16 cellular contexts compared by ENCODE assay signal in genomic region chr18:11673560-11673959, GRCh38. TPM values are rescaled to one million over a fixed set of nuclear protein-coding genes. Genes with fewer than 3 reads are reported as not detected.
A peak's percentile ranks its signal among the peaks of the same experiment; 100 is the strongest.
DNase-seq lines count a peak whose midpoint lies in the region; ATAC-seq, FAIRE-seq and TF ChIP-seq lines count a peak whose summit lies in the region.
"Had no signal": no experiment of that assay in that cellular context is flagged by ENCODE, and none has a peak within 500 bp of the region (broad histone marks: within the 10 kb centered on the region; RNA-seq: fewer than 3 reads in every experiment).

No MANE protein-coding gene starts in this region.

- no peaks in the 10 kb centered on the region for H3K79me1 ChIP-seq in H9 (ENCODE audit: insufficient read depth, low read depth, low read length, poor library complexity, severe bottlenecking)

- H3K27ac Mint-ChIP-seq in H9 (no peak overlapping the region), osteocyte (ENCODE audit: unreplicated experiment) (no peak overlapping the region)
- no peak overlapping the region for H3K27ac Mint-ChIP-seq in natural killer cell treated with Interleukin-12 subunit alpha and Interleukin-12 subunit beta and Interleukin-15 and Interleukin-18, amount 100 ng/mL, for 72 hours
- H3K27ac Mint-ChIP-seq: B cell; CD8-positive, alpha-beta T cell had no signal

- FAIRE-seq in bronchial epithelial cell (lab: Jason Lieb, UNC), result peak; percentile 96
- FAIRE-seq: H1 had no signal

- TF ChIP-seq CTCF in H9 (conservative IDR thresholded peaks at IDR 0.05) (no peak), bronchial epithelial cell (IDR thresholded peaks at IDR 0.05; ENCODE audit: insufficient read depth, low read length, severe bottlenecking) (no peak), osteocyte (IDR thresholded peaks at IDR 0.05) (no peak), foreskin fibroblast (IDR thresholded peaks at IDR 0.05; ENCODE audit: low read depth, low read length) (no peak)

- no peak overlapping the region for H3K4me2 ChIP-seq in H9 (ENCODE audit: insufficient read depth, insufficient read length, low read length)
- H3K4me2 ChIP-seq: BLaER1 treated with 17β-estradiol and CSF1 and Interleukin-3, amounts not matched to agents 10 nM and 100 nM had no signal

- no peaks in the 10 kb centered on the region for H3K27me3 ChIP-seq in H9 (ENCODE audit: insufficient read depth, low read length)
- no peaks in the 10 kb centered on the region for H3K27me3 ChIP-seq in bronchial epithelial cell (ENCODE audit: control insufficient read depth, insufficient read depth, low read length)
- H3K27me3 ChIP-seq: BLaER1 treated with 17β-estradiol and CSF1 and Interleukin-3, amounts not matched to agents 10 nM and 100 nM had no signal

- H3K9me3 ChIP-seq in H9 (ENCODE audit: control insufficient read depth, low read depth, low read length), result no peaks in the 10 kb centered on the region
- H3K9me3 ChIP-seq: BLaER1 treated with 17β-estradiol and CSF1 and Interleukin-3, amounts not matched to agents 10 nM and 100 nM; HAP-1 had no signal

- H3K9me3 Mint-ChIP-seq in H9 (no peaks in the 10 kb centered on the region), osteocyte (ENCODE audit: unreplicated experiment) (no peaks in the 10 kb centered on the region)
- H3K9me3 Mint-ChIP-seq in natural killer cell treated with Interleukin-12 subunit alpha and Interleukin-12 subunit beta and Interleukin-15 and Interleukin-18, amount 100 ng/mL, for 72 hours, result no peaks in the 10 kb centered on the region

- H3K4ac ChIP-seq in H9 (ENCODE audit: low read depth, low read length), result no peak overlapping the region

- no peak overlapping the region for H2BK12ac ChIP-seq in H9 (ENCODE audit: insufficient read length, low read depth, low read length)

- H2AFZ ChIP-seq in H9 (ENCODE audit: low read length), result no peak overlapping the region

- no peak overlapping the region for H3K14ac ChIP-seq in H9 (ENCODE audit: insufficient read depth, low read length)

- H3K56ac ChIP-seq in H9 (ENCODE audit: insufficient read length, low read depth, low read length), result no peak overlapping the region

- no peak overlapping the region for H3K23ac ChIP-seq in H9 (ENCODE audit: insufficient read length, low read depth, low read length)

- no peaks in the 10 kb centered on the region for H3K23me2 ChIP-seq in H9 (ENCODE audit: insufficient read length, low read depth, low read length, poor library complexity, severe bottlenecking)

- no peak overlapping the region for H3K27ac ChIP-seq in H9 (ENCODE audit: insufficient read length, low read depth, low read length)
- H3K27ac ChIP-seq: BLaER1 treated with 17β-estradiol and CSF1 and Interleukin-3, amounts not matched to agents 10 nM and 100 nM had no signal

- peaks cover 3% of the 10 kb centered on the region; the same call in 1 of the 2 replicates for H3K4me1 ChIP-seq in H9 (ENCODE audit: insufficient read depth, low read length)
- H3K4me1 ChIP-seq: HAP-1 had no signal

- H4K20me1 ChIP-seq in H9 (ENCODE audit: control insufficient read depth, insufficient read depth, insufficient read length), result no peaks in the 10 kb centered on the region
- H4K20me1 ChIP-seq: BLaER1 treated with 17β-estradiol and CSF1 and Interleukin-3, amounts not matched to agents 10 nM and 100 nM had no signal

- H2BK120ac ChIP-seq in H9 (ENCODE audit: low read depth, low read length, poor library complexity, severe bottlenecking), result no peak overlapping the region

- H4K8ac ChIP-seq in H9 (replicated peaks; ENCODE audit: insufficient read length, low read depth, low read length), result no peak overlapping the region

- H3K27me3 Mint-ChIP-seq in H9 (ENCODE audit: low read depth) (peaks cover 17% of the 10 kb centered on the region), osteocyte (ENCODE audit: unreplicated experiment) (peaks cover 58% of the 10 kb centered on the region)
- peaks cover 19 to 30% of the 10 kb centered on the region in 2 donors for H3K27me3 Mint-ChIP-seq in natural killer cell treated with Interleukin-12 subunit alpha and Interleukin-12 subunit beta and Interleukin-15 and Interleukin-18, amount 100 ng/mL, for 72 hours

- H4K91ac ChIP-seq in H9 (ENCODE audit: insufficient read length, low read depth, low read length), result no peak overlapping the region

- no peak overlapping the region for H4K5ac ChIP-seq in H9 (ENCODE audit: insufficient read length, low read depth, low read length)

- no peaks in the 10 kb centered on the region for H3K36me3 ChIP-seq in bronchial epithelial cell (ENCODE audit: control insufficient read depth, insufficient read depth, low read length)
- H3K36me3 ChIP-seq: BLaER1 treated with 17β-estradiol and CSF1 and Interleukin-3, amounts not matched to agents 10 nM and 100 nM; HAP-1 had no signal

- H2BK5ac ChIP-seq in H9 (ENCODE audit: insufficient read length, low read length), result no peak overlapping the region

- H3K9ac ChIP-seq in H9 (ENCODE audit: extremely low read depth, insufficient read length, low read length), result no peak overlapping the region
- H3K9ac ChIP-seq: BLaER1 treated with 17β-estradiol and CSF1 and Interleukin-3, amounts not matched to agents 10 nM and 100 nM had no signal

- no peak overlapping the region for H2BK20ac ChIP-seq in H9 (ENCODE audit: low read depth, low read length, poor library complexity, severe bottlenecking)

- no peaks in the 10 kb centered on the region for H3K79me2 ChIP-seq in H9 (ENCODE audit: insufficient read depth, low read length)

- no CpG with 5 or more reads among the region's 9 CpGs for WGBS in H9 (ENCODE audit: extremely low coverage, insufficient read length, low lambda C conversion rate)

- DNase-seq in H9 (peak; percentile 12), bronchial epithelial cell (ENCODE audit: low read depth) (no peak), left lobe of liver (ENCODE audit: low spot score) (peak; percentile 33), osteocyte (ENCODE audit: extremely low spot score, unreplicated experiment) (peak; percentile 62), foreskin fibroblast (no peak)
- no peak for DNase-seq in natural killer cell treated with Interleukin-12 subunit alpha and Interleukin-12 subunit beta and Interleukin-15 and Interleukin-18, amount 100 ng/mL, for 72 hours (ENCODE audit: low spot score)
- DNase-seq: Calu3; CD8-positive, alpha-beta T cell; DMS79 treated with DMSO at 0.1 percent for 48 hours; GF-D8; IMR-90 had no signal

- H3K18ac ChIP-seq in H9 (ENCODE audit: insufficient read length, low read depth, low read length), result no peak overlapping the region

- H3K4me1 Mint-ChIP-seq in H9 (peaks cover 21 to 22% of the 10 kb centered on the region in 2 experiments), osteocyte (ENCODE audit: unreplicated experiment) (no peaks in the 10 kb centered on the region)
- H3K4me1 Mint-ChIP-seq in natural killer cell treated with Interleukin-12 subunit alpha and Interleukin-12 subunit beta and Interleukin-15 and Interleukin-18, amount 100 ng/mL, for 72 hours (ENCODE audit: low read depth in 2 of 2), result no peaks in the 10 kb centered on the region
- H3K4me1 Mint-ChIP-seq: B cell had no signal

- no peak overlapping the region for H2BK15ac ChIP-seq in H9 (ENCODE audit: low read depth, low read length)

- H3T11ph ChIP-seq in H9 (ENCODE audit: low read length), result no peak overlapping the region

- ATAC-seq in left lobe of liver, result no peak
- no peak for ATAC-seq in GM21447 (IDR thresholded peaks at IDR 0.05; ENCODE audit: unreplicated experiment)
- ATAC-seq in natural killer cell treated with Interleukin-12 subunit alpha and Interleukin-12 subunit beta and Interleukin-15 and Interleukin-18, amount 100 ng/mL, for 72 hours, result no peak
- ATAC-seq: CD8-positive, alpha-beta T cell had no signal

- no peak overlapping the region for H2AK5ac ChIP-seq in H9 (ENCODE audit: insufficient read length, low read length)

- H3K36me3 Mint-ChIP-seq in H9 (ENCODE audit: insufficient read depth in 1 of 3, low read depth in 3 of 3) (no peaks in the 10 kb centered on the region), osteocyte (ENCODE audit: unreplicated experiment) (no peaks in the 10 kb centered on the region)
- no peaks in the 10 kb centered on the region for H3K36me3 Mint-ChIP-seq in natural killer cell treated with Interleukin-12 subunit alpha and Interleukin-12 subunit beta and Interleukin-15 and Interleukin-18, amount 100 ng/mL, for 72 hours
- H3K36me3 Mint-ChIP-seq: CD8-positive, alpha-beta T cell had no signal

- H3K4me3 ChIP-seq in bronchial epithelial cell (ENCODE audit: low read depth, low read length), result no peak overlapping the region
- no peak overlapping the region for H3K4me3 ChIP-seq in foreskin fibroblast (ENCODE audit: low read depth in 1 of 2, low read length in 2 of 2)
- H3K4me3 ChIP-seq: BLaER1 treated with 17β-estradiol and CSF1 and Interleukin-3, amounts not matched to agents 10 nM and 100 nM; HAP-1 had no signal

- no peak overlapping the region for H3K4me3 Mint-ChIP-seq in H9
- H3K4me3 Mint-ChIP-seq in osteocyte (ENCODE audit: unreplicated experiment), result no peak overlapping the region
- H3K4me3 Mint-ChIP-seq in natural killer cell treated with Interleukin-12 subunit alpha and Interleukin-12 subunit beta and Interleukin-15 and Interleukin-18, amount 100 ng/mL, for 72 hours, result no peak overlapping the region
- H3K4me3 Mint-ChIP-seq: B cell; CD8-positive, alpha-beta T cell had no signal

RNA-seq across cellular contexts. Expression of gene GNAL, which starts 15.5 kb away (rescaled TPM):
- total RNA-seq in H9 (2021) (23.8 and 24.0 TPM in 2 replicates), bronchial epithelial cell (8.8 and 10.8 TPM in 2 replicates), left lobe of liver (1.3 TPM), osteocyte (1.2 and 1.3 TPM in 2 replicates)
- total RNA-seq in natural killer cell treated with Interleukin-12 subunit alpha and Interleukin-12 subunit beta and Interleukin-15 and Interleukin-18, amount 100 ng/mL, for 72 hours, result 1 to 10 TPM; 1.2 TPM

Comparison
In these comparisons a context has a peak if more than half of its experiments do, and no peak if none do; other contexts are left out.
1. DNase-seq: peak in H9 (single experiment), left lobe of liver (single experiment) and osteocyte (single experiment); none in bronchial epithelial cell (single experiment), natural killer cell treated with Interleukin-12 subunit alpha and Interleukin-12 subunit beta and Interleukin-15 and Interleukin-18, amount 100 ng/mL, for 72 hours (single experiment) and foreskin fibroblast (0 of 2).